Comparison of ENCODE assay signal across 16 cellular contexts in genomic region chr1:32580348-32581017, GRCh38. TPM values are rescaled to one million over a fixed set of nuclear protein-coding genes. Genes with fewer than 3 reads are reported as not detected.
DNase-seq lines count a peak whose midpoint lies in the region; ATAC-seq and TF ChIP-seq lines count a peak whose summit lies in the region.
"Had no signal": no experiment of that assay in that cellular context is flagged by ENCODE, and none has a peak within 500 bp of the region (broad histone marks: within the 10 kb centered on the region; RNA-seq: fewer than 3 reads in every experiment).

No MANE protein-coding gene starts in this region.

- peaks cover 2% of the 10 kb centered on the region for H3K27me3 Mint-ChIP-seq in activated naive CD8-positive, alpha-beta T cell treated with anti-CD3 and anti-CD28 coated beads, Interleukin-2, amount 10 ng/mL, durations not matched to agents 7 days and 5 days
- H3K27me3 Mint-ChIP-seq in activated naive CD8-positive, alpha-beta T cell treated with anti-CD3 and anti-CD28 coated beads for 36 hours: no peaks in the 10 kb centered on the region
- H3K27me3 Mint-ChIP-seq in neural progenitor cell (ENCODE audit: insufficient read depth, low read depth): peaks cover 2% of the 10 kb centered on the region
- H3K27me3 Mint-ChIP-seq: B cell; CD4-positive, alpha-beta T cell had no signal

- H3F3A ChIP-seq in neural progenitor cell (ENCODE audit: low read depth): peaks cover 18% of the 10 kb centered on the region

- TF ChIP-seq EP300 in sigmoid colon (IDR thresholded peaks at IDR 0.05): no peak

- no peak overlapping the region for H3K4me2 ChIP-seq in neural progenitor cell
- H3K4me2 ChIP-seq: GM23338 had no signal

- H2AFZ ChIP-seq in neural progenitor cell (replicated peaks): no peak overlapping the region
- H2AFZ ChIP-seq: GM23338 had no signal

- H3K9me3 Mint-ChIP-seq in activated naive CD8-positive, alpha-beta T cell treated with anti-CD3 and anti-CD28 coated beads, Interleukin-2, amount 10 ng/mL, durations not matched to agents 7 days and 5 days: no peaks in the 10 kb centered on the region
- H3K9me3 Mint-ChIP-seq in activated naive CD8-positive, alpha-beta T cell treated with anti-CD3 and anti-CD28 coated beads for 36 hours: no peaks in the 10 kb centered on the region
- no peaks in the 10 kb centered on the region for H3K9me3 Mint-ChIP-seq in neural progenitor cell
- H3K9me3 Mint-ChIP-seq: CD4-positive, alpha-beta T cell; GM23338 had no signal

- H3K27ac ChIP-seq in neural progenitor cell (peak overlapping the region; percentile 37), sigmoid colon (no peak overlapping the region)
- H3K27ac ChIP-seq: HL-60 had no signal

- H3K4me1 Mint-ChIP-seq in activated naive CD8-positive, alpha-beta T cell treated with anti-CD3 and anti-CD28 coated beads, Interleukin-2, amount 10 ng/mL, durations not matched to agents 7 days and 5 days: no peaks in the 10 kb centered on the region
- H3K4me1 Mint-ChIP-seq in activated naive CD8-positive, alpha-beta T cell treated with anti-CD3 and anti-CD28 coated beads for 36 hours: no peaks in the 10 kb centered on the region
- no peaks in the 10 kb centered on the region for H3K4me1 Mint-ChIP-seq in neural progenitor cell
- H3K4me1 Mint-ChIP-seq: B cell, GM23338 had no signal

- ATAC-seq in activated naive CD8-positive, alpha-beta T cell treated with anti-CD3 and anti-CD28 coated beads, Interleukin-2, amount 10 ng/mL, durations not matched to agents 7 days and 5 days (ENCODE audit: low read depth): peak; percentile 52
- ATAC-seq: GM12878, GM23338 had no signal

- H3K4me3 Mint-ChIP-seq in activated naive CD8-positive, alpha-beta T cell treated with anti-CD3 and anti-CD28 coated beads, Interleukin-2, amount 10 ng/mL, durations not matched to agents 7 days and 5 days: no peak overlapping the region
- no peak overlapping the region for H3K4me3 Mint-ChIP-seq in activated naive CD8-positive, alpha-beta T cell treated with anti-CD3 and anti-CD28 coated beads for 36 hours
- H3K4me3 Mint-ChIP-seq in neural progenitor cell: no peak overlapping the region
- H3K4me3 Mint-ChIP-seq: B cell; CD4-positive, alpha-beta T cell; GM23338 had no signal

- DNase-seq in NOMO-1 treated with dmso at 0.1 percent for 144 hours (lab: John Stamatoyannopoulos, UW; ENCODE audit: unreplicated experiment): peak; percentile 1
- DNase-seq in NOMO-1 (lab: John Stamatoyannopoulos, UW; ENCODE audit: unreplicated experiment in 2 of 2): no peak
- no peak for DNase-seq in activated naive CD8-positive, alpha-beta T cell treated with anti-CD3 and anti-CD28 coated beads, Interleukin-2, amount 10 ng/mL, durations not matched to agents 7 days and 5 days
- no peak for DNase-seq in activated naive CD8-positive, alpha-beta T cell treated with anti-CD3 and anti-CD28 coated beads for 36 hours
- DNase-seq in SK-N-DZ (ENCODE audit: low spot score): peak; percentile 4
- DNase-seq in neural progenitor cell (ENCODE audit: low spot score): peak; percentile 8
- no peak for DNase-seq in sigmoid colon
- DNase-seq: C1 segment of cervical spinal cord; Calu3; CD4-positive, alpha-beta T cell; DMS 273 treated with DMSO at 0.1 percent for 48 hours; H7 had no signal

- intact Hi-C loops in sigmoid colon (cut with DNase I): no loop called here

- H3K36me3 ChIP-seq in neural progenitor cell (no peaks in the 10 kb centered on the region), sigmoid colon (no peaks in the 10 kb centered on the region)

- H3K4me3 ChIP-seq in neural progenitor cell (no peak overlapping the region), sigmoid colon (no peak overlapping the region)
- H3K4me3 ChIP-seq: GM12878, GM23338 had no signal

- no peak overlapping the region for H3K9ac ChIP-seq in neural progenitor cell

- H3K4me1 ChIP-seq in neural progenitor cell (no peaks in the 10 kb centered on the region), sigmoid colon (peaks cover 0 to 9% (median 3%) of the 10 kb centered on the region in 4 donors)

- no peaks in the 10 kb centered on the region for H3K79me2 ChIP-seq in neural progenitor cell (ENCODE audit: low read depth)

- no peak overlapping the region for H3K27ac Mint-ChIP-seq in activated naive CD8-positive, alpha-beta T cell treated with anti-CD3 and anti-CD28 coated beads, Interleukin-2, amount 10 ng/mL, durations not matched to agents 7 days and 5 days
- H3K27ac Mint-ChIP-seq in activated naive CD8-positive, alpha-beta T cell treated with anti-CD3 and anti-CD28 coated beads for 36 hours: no peak overlapping the region
- no peak overlapping the region for H3K27ac Mint-ChIP-seq in neural progenitor cell
- H3K27ac Mint-ChIP-seq: B cell; CD4-positive, alpha-beta T cell; GM23338 had no signal

- H3K9me3 ChIP-seq in neural progenitor cell (ENCODE audit: low read depth): no peaks in the 10 kb centered on the region
- H3K9me3 ChIP-seq in sigmoid colon: no peaks in the 10 kb centered on the region

- H3K36me3 Mint-ChIP-seq in activated naive CD8-positive, alpha-beta T cell treated with anti-CD3 and anti-CD28 coated beads, Interleukin-2, amount 10 ng/mL, durations not matched to agents 7 days and 5 days: no peaks in the 10 kb centered on the region
- H3K36me3 Mint-ChIP-seq in activated naive CD8-positive, alpha-beta T cell treated with anti-CD3 and anti-CD28 coated beads for 36 hours: no peaks in the 10 kb centered on the region
- peaks cover 5% of the 10 kb centered on the region for H3K36me3 Mint-ChIP-seq in neural progenitor cell

- WGBS in sigmoid colon, 2 donors: 87 to 88% methylated on average over 10 of the region's 10 CpGs

- POLR2A ChIA-PET in activated naive CD8-positive, alpha-beta T cell treated with anti-CD3 and anti-CD28 coated beads, Interleukin-2, amount 10 ng/mL, durations not matched to agents 7 days and 5 days (lab: Charles Lee): no interaction called here

- H3K27me3 ChIP-seq in neural progenitor cell (no peaks in the 10 kb centered on the region), sigmoid colon (no peaks in the 10 kb centered on the region)

- no peak for TF ChIP-seq POLR2A in sigmoid colon (IDR thresholded peaks at IDR 0.05)

- TF ChIP-seq CTCF in neural progenitor cell (IDR thresholded peaks at IDR 0.05) (no peak), sigmoid colon (IDR thresholded peaks at IDR 0.05) (no peak)

- H4K20me1 ChIP-seq in neural progenitor cell (ENCODE audit: low read depth): no peaks in the 10 kb centered on the region

RNA-seq across cellular contexts. Expression of gene ZBTB8A, which starts 41.3 kb away (rescaled TPM):
- under 1 TPM in 1 of 2 experiments, not detected in 1; 0.06 TPM for total RNA-seq in activated naive CD8-positive, alpha-beta T cell treated with anti-CD3 and anti-CD28 coated beads, Interleukin-2, amount 10 ng/mL, durations not matched to agents 7 days and 5 days
- under 1 TPM; 0.21 to 0.24 TPM for total RNA-seq in activated naive CD8-positive, alpha-beta T cell treated with anti-CD3 and anti-CD28 coated beads for 36 hours
- 2.6 and 2.7 TPM in 2 replicates for polyA plus RNA-seq in SK-N-DZ (2014; cell fraction: cytosol; rRNA removed)
- polyA plus RNA-seq in SK-N-DZ (2014; cell fraction: nucleus; rRNA removed): 1.9 and 3.2 TPM in 2 replicates
- total RNA-seq in neural progenitor cell (ENCODE audit: low replicate concordance) (10.4 and 15.9 TPM in 2 replicates), sigmoid colon (10 to 100 TPM in 1 of 4 donors, 1 to 10 TPM in 3; 5.6 to 10.8 (median 7.0) TPM)
- polyA plus RNA-seq in sigmoid colon: 1 to 10 TPM; 1.8 to 2.4 (median 2.1) TPM
- total RNA-seq: CD4-positive, alpha-beta T cell had no signal

Comparison
In these comparisons a context has a peak if more than half of its experiments do, and no peak if none do; other contexts are left out.
1. DNase-seq: peak in NOMO-1 treated with dmso at 0.1 percent for 144 hours (single experiment), SK-N-DZ (single experiment) and neural progenitor cell (single experiment); none in NOMO-1 (0 of 2), activated naive CD8-positive, alpha-beta T cell treated with anti-CD3 and anti-CD28 coated beads, Interleukin-2, amount 10 ng/mL, durations not matched to agents 7 days and 5 days (single experiment), activated naive CD8-positive, alpha-beta T cell treated with anti-CD3 and anti-CD28 coated beads for 36 hours (single experiment) and sigmoid colon (single experiment).